ENCODE assay signal across 26 cellular contexts in the genomic region with DNA sequence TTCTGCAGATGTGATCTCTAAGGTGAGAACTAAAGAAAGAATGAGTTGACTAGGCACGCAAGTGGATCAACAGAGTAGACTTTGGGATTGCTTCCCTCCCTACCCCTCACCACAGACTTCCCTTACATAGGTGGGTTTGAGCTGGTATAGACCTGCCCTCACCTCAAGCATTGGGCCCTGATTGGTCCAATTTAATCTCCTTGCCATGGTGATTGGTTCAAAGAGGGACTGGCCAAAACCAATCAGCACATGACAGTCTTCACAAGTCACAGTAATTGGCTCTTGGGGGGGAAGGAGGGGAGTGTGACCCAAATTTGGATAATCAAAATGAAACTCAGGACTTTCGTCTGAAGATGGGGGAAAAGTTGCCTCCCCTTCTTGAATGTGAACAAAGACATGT. TPM values are rescaled to one million over a fixed set of nuclear protein-coding genes. Genes with fewer than 3 reads are reported as not detected.
DNase-seq lines count a peak whose midpoint lies in the region; ATAC-seq, FAIRE-seq and TF ChIP-seq lines count a peak whose summit lies in the region.
"Had no signal": no experiment of that assay in that cellular context is flagged by ENCODE, and none has a peak within 500 bp of the region (broad histone marks: within the 10 kb centered on the region; RNA-seq: fewer than 3 reads in every experiment).

No MANE protein-coding gene starts in this region.

- FAIRE-seq in K562 (lab: Jason Lieb, UNC), result no peak
- FAIRE-seq: A549, GM12878 had no signal

- no peak for TF ChIP-seq POLR2A in K562 (conservative IDR thresholded peaks at IDR 0.05)

- POLR2A ChIA-PET in A673 (lab: Charles Lee; ENCODE audit: low non-redundant PET), result no interaction called here
- POLR2A ChIA-PET in K562 (lab: Yijun Ruan, JAX), result no interaction called here

- H2AFZ ChIP-seq in H9 (ENCODE audit: low read length), result peak overlapping the region; percentile 6
- H2AFZ ChIP-seq in K562 (ENCODE audit: low read depth, low read length), result peak overlapping the region; percentile 38; the same call in 1 of the 2 replicates

- H4K5ac ChIP-seq in H9 (ENCODE audit: insufficient read length, low read depth, low read length), result no peak overlapping the region

- DNase-seq in A673 (ENCODE audit: low spot score) (peak; percentile 4), H9 (no peak), NAMALWA (ENCODE audit: low spot score) (peak; percentile 19), K562 (ENCODE audit: extremely low read depth in 1 of 4, low spot score in 3 of 4) (peak in 1 of 4 experiments; percentile 23), left colon (no peak), NOMO-1 (lab: John Stamatoyannopoulos, UW; ENCODE audit: unreplicated experiment in 2 of 2) (no peak), sciatic nerve (ENCODE audit: low spot score) (no peak), BE2C (no peak)
- DNase-seq: CD4-positive, alpha-beta T cell; COR-L47; DMS79 treated with DMSO at 0.1 percent for 48 hours; GOT3; NCI-H1048; NCI-H1417 treated with DMSO at 0.1 percent for 48 hours; NCI-H187; NCI-H446; NK-92 treated with Interleukin-12 subunit alpha and Interleukin-12 subunit beta, amount 100 ng/mL, for 24 hours; Peyer's patch; SJCRH30; T-helper 1 cell had no signal

- H3K79me2 ChIP-seq in H9 (ENCODE audit: insufficient read depth, low read length) (no peaks in the 10 kb centered on the region), K562 (ENCODE audit: control insufficient read depth, insufficient read depth, low read length) (no peaks in the 10 kb centered on the region)

- H3K79me1 ChIP-seq in H9 (ENCODE audit: insufficient read depth, low read depth, low read length, poor library complexity, severe bottlenecking), result no peaks in the 10 kb centered on the region

- H3K9me3 ChIP-seq in A673 (ENCODE audit: low read depth, low read length, poor library complexity, severe bottlenecking), result no peaks in the 10 kb centered on the region
- H3K9me3 ChIP-seq in H9 (ENCODE audit: control insufficient read depth, low read depth, low read length), result no peaks in the 10 kb centered on the region
- no peaks in the 10 kb centered on the region for H3K9me3 ChIP-seq in K562 (replicated peaks; ENCODE audit: control insufficient read depth, insufficient read depth, low read depth, low read length)
- H3K9me3 ChIP-seq in BE2C, result no peaks in the 10 kb centered on the region
- H3K9me3 ChIP-seq: A549, BLaER1, Peyer's patch, SJCRH30 had no signal

- ATAC-seq in K562 (peak; percentile 80), left colon (no peak), sciatic nerve (no peak)
- ATAC-seq: GM12878 had no signal

- peaks cover 2 to 4% of the 10 kb centered on the region in 2 experiments; a peak in 2 of 5 replicates for H3K9me3 Mint-ChIP-seq in H9

- CTCF ChIA-PET in A673 (lab: Charles Lee) (no interaction called here), K562 (lab: Yijun Ruan, JAX; ENCODE audit: low intra/inter-chr PET ratio) (no interaction called here)

- H3K36me3 ChIP-seq in A673 (ENCODE audit: insufficient read depth, low read length, poor library complexity, severe bottlenecking), result no peaks in the 10 kb centered on the region
- H3K36me3 ChIP-seq in K562 (ENCODE audit: control insufficient read depth, insufficient read depth, low read length), result no peaks in the 10 kb centered on the region
- no peaks in the 10 kb centered on the region for H3K36me3 ChIP-seq in BE2C
- H3K36me3 ChIP-seq: BLaER1, Peyer's patch, SJCRH30 had no signal

- no peak overlapping the region for H3K4me2 ChIP-seq in H9 (ENCODE audit: insufficient read depth, insufficient read length, low read length)
- no peak overlapping the region for H3K4me2 ChIP-seq in K562 (ENCODE audit: insufficient read depth, low read length)
- H3K4me2 ChIP-seq: A549, BLaER1, KMS-11 had no signal

- BruUV-seq in A673 (replicated peaks; lab: Mats Ljungman, UMichigan) (no TSS peak), K562 (replicated peaks; lab: Mats Ljungman, UMichigan) (no TSS peak)

- no peak overlapping the region for H3T11ph ChIP-seq in H9 (ENCODE audit: low read length)

- no peak overlapping the region for H2BK20ac ChIP-seq in H9 (ENCODE audit: low read depth, low read length, poor library complexity, severe bottlenecking)

- H4K8ac ChIP-seq in H9 (replicated peaks; ENCODE audit: insufficient read length, low read depth, low read length), result no peak overlapping the region

- TF ChIP-seq CTCF in A673 (conservative IDR thresholded peaks at IDR 0.05; ENCODE audit: low read depth, low read length), result no peak
- TF ChIP-seq CTCF in H9 (conservative IDR thresholded peaks at IDR 0.05), result no peak
- TF ChIP-seq CTCF in K562 (IDR thresholded peaks at IDR 0.05 in 2 of 3, conservative IDR thresholded peaks at IDR 0.05 in 1 of 3; ENCODE audit: insufficient read depth in 2 of 3, low read depth in 1 of 3, low read length in 3 of 3), result no peak
- TF ChIP-seq CTCF in BE2C (IDR thresholded peaks at IDR 0.05; ENCODE audit: low read depth, low read length), result no peak

- no peak overlapping the region for H3K27ac Mint-ChIP-seq in H9
- H3K27ac Mint-ChIP-seq: CD4-positive, alpha-beta T cell had no signal

- no peak overlapping the region for H3K23ac ChIP-seq in H9 (ENCODE audit: insufficient read length, low read depth, low read length)

- H3K27me3 ChIP-seq in A673 (replicated peaks; ENCODE audit: insufficient read depth, low read depth, low read length, poor library complexity) (peaks cover 18% of the 10 kb centered on the region), H9 (ENCODE audit: insufficient read depth, low read length) (no peaks in the 10 kb centered on the region), K562 (ENCODE audit: control insufficient read depth in 2 of 2, insufficient read depth in 2 of 2, low read length in 2 of 2) (0 out of 5 replicates have a peak, but pooled peaks cover 0 to 3% of the 10 kb centered on the region in 2 experiments), BE2C (no peaks in the 10 kb centered on the region)
- H3K27me3 ChIP-seq: BLaER1, Peyer's patch, SJCRH30 had no signal

- H3K23me2 ChIP-seq in H9 (ENCODE audit: insufficient read length, low read depth, low read length, poor library complexity, severe bottlenecking), result no peaks in the 10 kb centered on the region

- TF ChIP-seq RAD21 in K562 (CRISPR knock-in tag; conservative IDR thresholded peaks at IDR 0.05 in 1 of 2, IDR thresholded peaks at IDR 0.05 in 1 of 2), result no peak

- H3K36me3 Mint-ChIP-seq in H9 (ENCODE audit: insufficient read depth in 1 of 3, low read depth in 3 of 3), result no peaks in the 10 kb centered on the region; a peak in 1 of 7 replicates

- no peak overlapping the region for H3K4me3 Mint-ChIP-seq in H9
- H3K4me3 Mint-ChIP-seq: CD4-positive, alpha-beta T cell had no signal

- no peak overlapping the region for H2BK120ac ChIP-seq in H9 (ENCODE audit: low read depth, low read length, poor library complexity, severe bottlenecking)

- H3K27ac ChIP-seq in A673 (ENCODE audit: low read depth, low read length, poor library complexity, severe bottlenecking), result no peak overlapping the region
- H3K27ac ChIP-seq in H9 (ENCODE audit: insufficient read length, low read depth, low read length), result no peak overlapping the region
- no peak overlapping the region for H3K27ac ChIP-seq in K562 (ENCODE audit: extremely low read depth, low read depth, low read length)
- H3K27ac ChIP-seq: A549, BLaER1, KMS-11, Peyer's patch, SJCRH30 had no signal

- no peaks in the 10 kb centered on the region for H3K9me1 ChIP-seq in K562 (ENCODE audit: control insufficient read depth, insufficient read depth, low read length)

- H4K20me1 ChIP-seq in H9 (ENCODE audit: control insufficient read depth, insufficient read depth, insufficient read length) (no peaks in the 10 kb centered on the region), K562 (replicated peaks; ENCODE audit: control insufficient read depth, insufficient read depth, low read length) (no peaks in the 10 kb centered on the region)
- H4K20me1 ChIP-seq: BLaER1 had no signal

- intact Hi-C loops in A673 (cut with micrococcal nuclease; ENCODE audit: unreplicated experiment), result no loop called here
- intact Hi-C loops in K562 (cut with micrococcal nuclease), result no loop called here
- intact Hi-C loops in left colon (cut with DNase I, micrococcal nuclease), result no loop called here
- intact Hi-C loops in sciatic nerve (cut with DNase I), result no loop called here

- H2BK12ac ChIP-seq in H9 (ENCODE audit: insufficient read length, low read depth, low read length), result no peak overlapping the region

- no peak overlapping the region for H3K56ac ChIP-seq in H9 (ENCODE audit: insufficient read length, low read depth, low read length)

- H3K27me3 Mint-ChIP-seq in H9 (ENCODE audit: low read depth), result peaks cover 21% of the 10 kb centered on the region

- H3K4me3 ChIP-seq in A673 (ENCODE audit: low read depth, low read length, poor library complexity, severe bottlenecking) (no peak overlapping the region), K562 (no peak overlapping the region), BE2C (ENCODE audit: low read depth, low read length) (no peak overlapping the region)
- H3K4me3 ChIP-seq: A549, BLaER1, GM12878, Peyer's patch, SJCRH30 had no signal

- no peak overlapping the region for H2BK5ac ChIP-seq in H9 (ENCODE audit: insufficient read length, low read length)

- no peak overlapping the region for H2BK15ac ChIP-seq in H9 (ENCODE audit: low read depth, low read length)

- no peak overlapping the region for H3K14ac ChIP-seq in H9 (ENCODE audit: insufficient read depth, low read length)

- H3K4me1 Mint-ChIP-seq in H9, result no peaks in the 10 kb centered on the region

- no CpG with 5 or more reads among the region's 2 CpGs for WGBS in H9 (ENCODE audit: extremely low coverage, insufficient read length, low lambda C conversion rate)
- 0% methylated on average over 2 of the region's 2 CpGs for WGBS in K562 (ENCODE audit: insufficient coverage, low coverage, missing lambda C conversion rate)

- H3K9ac ChIP-seq in H9 (ENCODE audit: extremely low read depth, insufficient read length, low read length) (no peak overlapping the region), K562 (ENCODE audit: insufficient read depth in 1 of 2, low read depth in 2 of 2, low read length in 2 of 2) (no peak overlapping the region)
- H3K9ac ChIP-seq: BLaER1, KMS-11 had no signal

- H4K91ac ChIP-seq in H9 (ENCODE audit: insufficient read length, low read depth, low read length), result no peak overlapping the region

- H3K18ac ChIP-seq in H9 (ENCODE audit: insufficient read length, low read depth, low read length), result no peak overlapping the region

- no peak overlapping the region for H2AK5ac ChIP-seq in H9 (ENCODE audit: insufficient read length, low read length)

- H3K4me1 ChIP-seq in A673 (ENCODE audit: insufficient read depth, low read length, poor library complexity, severe bottlenecking) (no peaks in the 10 kb centered on the region), H9 (ENCODE audit: insufficient read depth, low read length) (no peaks in the 10 kb centered on the region), K562 (replicated peaks in 1 of 2; ENCODE audit: control insufficient read depth in 2 of 2, insufficient read depth in 2 of 2, low read length in 2 of 2) (no peaks in the 10 kb centered on the region), BE2C (no peaks in the 10 kb centered on the region)
- H3K4me1 ChIP-seq: A549, BLaER1, Peyer's patch, SJCRH30 had no signal

- in situ Hi-C loops in K562 (cut with MboI), result no loop called here

- no peak overlapping the region for H3K4ac ChIP-seq in H9 (ENCODE audit: low read depth, low read length)

- TF ChIP-seq EP300 in K562 (IDR thresholded peaks at IDR 0.05; ENCODE audit: low read length), result no peak

RNA-seq across cellular contexts. Expression of a gene that starts 36.6 kb away (rescaled TPM):
- 42.5 and 46.6 TPM in 2 replicates for total RNA-seq in A673 (2021)
- 8.5 and 9.7 TPM in 2 replicates for total RNA-seq in H9 (2021)
- 28.6 and 83.9 TPM in 2 replicates for total RNA-seq in K562 (2011; cell fraction: chromatin; rRNA removed; ENCODE audit: low replicate concordance)
- 13.8 and 17.1 TPM in 2 replicates for total RNA-seq in K562 (2011; cell fraction: nucleolus; rRNA removed)
- 33.3 and 55.0 TPM in 2 replicates for total RNA-seq in K562 (2011; cell fraction: nucleoplasm; rRNA removed)
- total RNA-seq in K562 (2014; rRNA removed), result 18.8 and 19.9 TPM in 2 replicates
- 33.9 and 34.6 TPM in 2 replicates for total RNA-seq in K562 (2014; rRNA removed; fragmentation: Illumina TruSeq; extraction: Trizol)
- total RNA-seq in K562 (2015; rRNA removed; fragmentation: Illumina TruSeq; extraction: Trizol), result 28.1 and 31.1 TPM in 2 replicates
- total RNA-seq in K562 (2021), result 39.0 and 40.4 TPM in 2 replicates
- 33.2 and 36.5 TPM in 2 replicates for polyA plus RNA-seq in K562 (2011; rRNA removed)
- 6.1 and 13.4 TPM in 2 replicates for polyA plus RNA-seq in K562 (2011; cell fraction: cytosol; rRNA removed)
- polyA plus RNA-seq in K562 (2011; cell fraction: nucleus; rRNA removed), result 12.5 and 23.2 TPM in 2 replicates
- 11.6 and 17.5 TPM in 2 replicates for polyA plus RNA-seq in K562 (2012)
- polyA plus RNA-seq in K562 (2014; fragmentation: Illumina TruSeq; extraction: Trizol), result 17.1 and 21.3 TPM in 2 replicates
- polyA plus RNA-seq in K562 (2014; fragmentation: Nextera tagmentation; extraction: Ambion mirVana), result 1 to 10 TPM; 6.4 to 8.7 TPM
- 11.9 and 12.7 TPM in 2 replicates for polyA plus RNA-seq in K562 (2014; rRNA removed)
- polyA minus RNA-seq in K562 (2011; rRNA and poly(A)+ RNA removed), result 49.7 and 57.3 TPM in 2 replicates
- 16.7 and 26.4 TPM in 2 replicates for polyA minus RNA-seq in K562 (2011; cell fraction: cytosol; rRNA and poly(A)+ RNA removed)
- polyA minus RNA-seq in K562 (2011; cell fraction: nucleus; rRNA and poly(A)+ RNA removed), result 26.5 and 56.3 TPM in 2 replicates
- total RNA-seq in left colon, result 10 to 100 TPM; 41.5 to 41.9 TPM
- 42.1 TPM for total RNA-seq in sciatic nerve
- polyA plus RNA-seq in BE2C (2012; ENCODE audit: insufficient read depth, insufficient read length, low read depth), result 6.8 TPM

RNA-seq across cellular contexts. Expression of a gene that starts 45.1 kb away (rescaled TPM):
- 0.41 and 0.70 TPM in 2 replicates for total RNA-seq in A673 (2021)
- total RNA-seq in H9 (2021), result not detected in 2 replicates
- total RNA-seq in K562 (2011; cell fraction: chromatin; rRNA removed; ENCODE audit: low replicate concordance), result 0.09 TPM in 1 of 2 replicates, not detected in the other
- not detected in 2 replicates for total RNA-seq in K562 (2011; cell fraction: nucleolus; rRNA removed)
- total RNA-seq in K562 (2011; cell fraction: nucleoplasm; rRNA removed), result 0.07 TPM in 1 of 2 replicates, not detected in the other
- total RNA-seq in K562 (2014; rRNA removed), result 0.04 TPM in 1 of 2 replicates, not detected in the other
- not detected in 2 replicates for total RNA-seq in K562 (2014; rRNA removed; fragmentation: Illumina TruSeq; extraction: Trizol)
- not detected in 2 replicates for total RNA-seq in K562 (2015; rRNA removed; fragmentation: Illumina TruSeq; extraction: Trizol)
- total RNA-seq in K562 (2021), result not detected in 2 replicates
- polyA plus RNA-seq in K562 (2011; rRNA removed), result not detected in 2 replicates
- not detected in 2 replicates for polyA plus RNA-seq in K562 (2011; cell fraction: cytosol; rRNA removed)
- polyA plus RNA-seq in K562 (2011; cell fraction: nucleus; rRNA removed), result not detected in 2 replicates
- polyA plus RNA-seq in K562 (2012), result 0.01 TPM in 1 of 2 replicates, not detected in the other
- polyA plus RNA-seq in K562 (2014; fragmentation: Illumina TruSeq; extraction: Trizol), result not detected in 2 replicates
- polyA plus RNA-seq in K562 (2014; fragmentation: Nextera tagmentation; extraction: Ambion mirVana), result not detected
- polyA plus RNA-seq in K562 (2014; rRNA removed), result not detected in 2 replicates
- not detected in 2 replicates for polyA minus RNA-seq in K562 (2011; rRNA and poly(A)+ RNA removed)
- not detected in 2 replicates for polyA minus RNA-seq in K562 (2011; cell fraction: cytosol; rRNA and poly(A)+ RNA removed)
- not detected in 2 replicates for polyA minus RNA-seq in K562 (2011; cell fraction: nucleus; rRNA and poly(A)+ RNA removed)
- not detected for total RNA-seq in left colon
- not detected for total RNA-seq in sciatic nerve
- polyA plus RNA-seq in BE2C (2012; ENCODE audit: insufficient read depth, insufficient read length, low read depth), result 0.11 TPM
- total RNA-seq: CD4-positive, alpha-beta T cell; GM12878; MCF 10A; OCI-LY7; Peyer's patch; SJCRH30 had no signal
- polyA plus RNA-seq: GM12878 had no signal

RNA-seq across cellular contexts. Expression of a gene that starts 53.8 kb away (rescaled TPM):
- total RNA-seq in A673 (2021), result 32.7 and 33.8 TPM in 2 replicates
- total RNA-seq in H9 (2021), result not detected in 2 replicates
- not detected in 2 replicates for total RNA-seq in K562 (2011; cell fraction: chromatin; rRNA removed; ENCODE audit: low replicate concordance)
- not detected in 2 replicates for total RNA-seq in K562 (2011; cell fraction: nucleolus; rRNA removed)
- total RNA-seq in K562 (2011; cell fraction: nucleoplasm; rRNA removed), result not detected in 2 replicates
- total RNA-seq in K562 (2014; rRNA removed), result not detected in 2 replicates
- not detected in 2 replicates for total RNA-seq in K562 (2014; rRNA removed; fragmentation: Illumina TruSeq; extraction: Trizol)
- not detected in 2 replicates for total RNA-seq in K562 (2015; rRNA removed; fragmentation: Illumina TruSeq; extraction: Trizol)
- total RNA-seq in K562 (2021), result not detected in 2 replicates
- 0.03 TPM in 1 of 2 replicates, not detected in the other for polyA plus RNA-seq in K562 (2011; rRNA removed)
- polyA plus RNA-seq in K562 (2011; cell fraction: cytosol; rRNA removed), result 0.07 TPM in 1 of 2 replicates, not detected in the other
- not detected in 2 replicates for polyA plus RNA-seq in K562 (2011; cell fraction: nucleus; rRNA removed)
- polyA plus RNA-seq in K562 (2012), result 0.04 TPM in 1 of 2 replicates, not detected in the other
- 0.04 TPM in 1 of 2 replicates, not detected in the other for polyA plus RNA-seq in K562 (2014; fragmentation: Illumina TruSeq; extraction: Trizol)
- polyA plus RNA-seq in K562 (2014; fragmentation: Nextera tagmentation; extraction: Ambion mirVana), result not detected
- polyA plus RNA-seq in K562 (2014; rRNA removed), result not detected in 2 replicates
- not detected in 2 replicates for polyA minus RNA-seq in K562 (2011; rRNA and poly(A)+ RNA removed)
- polyA minus RNA-seq in K562 (2011; cell fraction: cytosol; rRNA and poly(A)+ RNA removed), result not detected in 2 replicates
- polyA minus RNA-seq in K562 (2011; cell fraction: nucleus; rRNA and poly(A)+ RNA removed), result not detected in 2 replicates
- under 1 TPM; 0.14 to 0.15 TPM for total RNA-seq in left colon
- total RNA-seq in sciatic nerve, result not detected
- polyA plus RNA-seq in BE2C (2012; ENCODE audit: insufficient read depth, insufficient read length, low read depth), result 0.51 TPM
- total RNA-seq: CD4-positive, alpha-beta T cell; GM12878; MCF 10A; OCI-LY7; Peyer's patch had no signal
- polyA plus RNA-seq: GM12878 had no signal

Comparison
In these comparisons a context has a peak if more than half of its experiments do, and no peak if none do; other contexts are left out.
1. DNase-seq: peak in A673 (single experiment) and NAMALWA (single experiment); none in H9 (single experiment), left colon (0 of 2), NOMO-1 (0 of 2), sciatic nerve (single experiment) and BE2C (single experiment).
2. RNA of a gene that starts 53.8 kb away (total RNA-seq): 32.7 to 33.8 TPM in A673; 0.14 to 0.15 TPM in left colon, not detected in H9, not detected in K562 and not detected in sciatic nerve (single experiment); every median in the first group is over 10 times any median in the second.